ENCODE assay signal across 21 cellular contexts in the genomic region with DNA sequence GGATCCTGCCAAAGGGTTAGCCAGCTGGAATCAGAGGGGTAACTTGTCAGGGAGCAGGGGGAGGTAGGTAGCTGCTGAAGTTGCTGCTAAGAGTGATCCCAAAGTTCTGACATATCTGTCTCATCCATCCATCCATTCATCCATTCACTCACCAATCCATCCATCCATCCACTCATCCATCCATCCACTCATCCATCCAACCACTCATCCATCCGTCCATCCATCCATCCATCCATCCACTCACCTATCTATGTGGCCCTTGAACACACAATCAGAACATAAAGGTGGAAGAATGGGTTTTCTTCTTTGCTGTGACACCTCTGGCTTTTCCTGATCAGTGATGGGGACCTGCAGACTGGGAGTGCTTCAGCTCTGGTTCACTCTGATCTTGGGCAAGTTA. TPM values are rescaled to one million over a fixed set of nuclear protein-coding genes. Genes with fewer than 3 reads are reported as not detected.
"Had no signal": no experiment of that assay in that cellular context is flagged by ENCODE, and none has a peak within 500 bp of the region (broad histone marks: within the 10 kb centered on the region; RNA-seq: fewer than 3 reads in every experiment).

No MANE protein-coding gene starts in this region.

- H3K36me3 ChIP-seq: MG63 had no signal

- DNase-seq: activated CD4-positive, CD25-positive, alpha-beta regulatory T cell treated with anti-CD3 and anti-CD28 coated beads, Interleukin-2, amount 50 U/mL, for 72 hours; activated gamma-delta T cell; amygdala; NCI-H1417 treated with DMSO at 0.1 percent for 48 hours; NCI-H2029; NCI-H2107; NCI-H2171 treated with DMSO at 0.1 percent for 48 hours had no signal

- H3K9me3 Mint-ChIP-seq: activated T-cell treated with anti-CD3 and anti-CD28 coated beads, Interleukin-2, amount 50 U/mL, for 4 hours; activated T-helper 17 cell treated with anti-CD3 and anti-CD28 coated beads, Interleukin-2, amount 50 U/mL, for 72 hours; central memory CD8-positive, alpha-beta T cell had no signal

- H3K36me3 Mint-ChIP-seq: activated CD4-positive, alpha-beta memory T cell treated with anti-CD3 and anti-CD28 coated beads for 36 hours; WTC11 had no signal

- H3K4me3 Mint-ChIP-seq: activated CD4-positive, alpha-beta memory T cell treated with anti-CD3 and anti-CD28 coated beads for 36 hours; activated naive CD4-positive, alpha-beta T cell treated with anti-CD3 and anti-CD28 coated beads for 36 hours; activated naive CD8-positive, alpha-beta T cell; activated T-cell treated with anti-CD3 and anti-CD28 coated beads, Interleukin-2, amount 50 U/mL, for 4 hours; activated T-helper 17 cell treated with anti-CD3 and anti-CD28 coated beads, Interleukin-2, amount 50 U/mL, for 72 hours; brain; central memory CD8-positive, alpha-beta T cell; WTC11 had no signal

- H3K9me3 ChIP-seq: MG63 had no signal

- H3K4me2 ChIP-seq: KMS-11 had no signal

- H3K27me3 ChIP-seq: MG63, SJSA1 had no signal

- H3K27ac Mint-ChIP-seq: activated CD4-positive, alpha-beta memory T cell treated with anti-CD3 and anti-CD28 coated beads for 36 hours; activated naive CD4-positive, alpha-beta T cell treated with anti-CD3 and anti-CD28 coated beads for 36 hours; activated naive CD8-positive, alpha-beta T cell; activated T-helper 17 cell treated with anti-CD3 and anti-CD28 coated beads, Interleukin-2, amount 50 U/mL, for 72 hours; WTC11 had no signal

- H3K9ac ChIP-seq: KMS-11 had no signal

- H3K27ac ChIP-seq: KMS-11, SJSA1 had no signal

- H3K4me3 ChIP-seq: MG63, SJSA1 had no signal

RNA-seq across cellular contexts. Expression of a gene that starts 3.0 kb away (rescaled TPM):
- total RNA-seq: activated CD4-positive, alpha-beta memory T cell treated with anti-CD3 and anti-CD28 coated beads for 36 hours; activated naive CD4-positive, alpha-beta T cell treated with anti-CD3 and anti-CD28 coated beads for 36 hours; activated T-cell treated with anti-CD3 and anti-CD28 coated beads, Interleukin-2, amount 50 U/mL, for 4 hours; activated T-helper 17 cell treated with anti-CD3 and anti-CD28 coated beads, Interleukin-2, amount 50 U/mL, for 72 hours; astrocyte; NCI-H460; SJSA1; T-helper 1 cell treated with Interleukin-12 subunit alpha and Interleukin-12 subunit beta and Interleukin-4 antibody, amounts not matched to agents 30 ng/mL and 1 ng/mL, for 36 hours; WTC11 had no signal

RNA-seq across cellular contexts. Expression of a gene that starts 16.1 kb away (rescaled TPM):
- total RNA-seq: NCI-H460 had no signal
